In the genomic region with DNA sequence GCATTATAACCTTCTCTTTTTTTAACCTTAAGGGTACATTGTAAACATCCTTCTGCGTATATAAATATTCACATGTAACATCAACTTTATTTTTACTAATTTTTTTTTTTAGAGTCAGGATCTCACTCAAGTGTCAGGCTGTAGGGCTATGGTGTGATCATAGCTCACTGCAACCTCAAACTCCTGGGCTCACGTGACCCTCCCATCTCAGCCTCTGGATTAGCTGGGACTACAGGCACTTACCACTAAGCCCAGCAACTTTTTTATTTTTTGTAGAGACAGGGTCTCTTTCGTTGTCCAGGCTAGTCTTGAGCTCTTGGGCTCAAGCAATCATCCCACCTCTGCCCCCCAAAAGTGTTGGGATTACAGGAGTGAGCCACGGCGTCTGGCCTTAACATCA, we compare ENCODE assay signal across 2 cellular contexts.
A peak's percentile ranks its signal among the peaks of the same experiment; 100 is the strongest.
TF ChIP-seq lines count a peak whose summit lies in the region.

No MANE protein-coding gene starts in this region.

TF ChIP-seq in GM23338, 12 proteins besides CTCF, POLR2A, EP300 and RAD21 (continued from another document):
- no peak for TF ChIP-seq REST (IDR thresholded peaks at IDR 0.05; ENCODE audit: unreplicated experiment)
- TF ChIP-seq, protein P1, sequence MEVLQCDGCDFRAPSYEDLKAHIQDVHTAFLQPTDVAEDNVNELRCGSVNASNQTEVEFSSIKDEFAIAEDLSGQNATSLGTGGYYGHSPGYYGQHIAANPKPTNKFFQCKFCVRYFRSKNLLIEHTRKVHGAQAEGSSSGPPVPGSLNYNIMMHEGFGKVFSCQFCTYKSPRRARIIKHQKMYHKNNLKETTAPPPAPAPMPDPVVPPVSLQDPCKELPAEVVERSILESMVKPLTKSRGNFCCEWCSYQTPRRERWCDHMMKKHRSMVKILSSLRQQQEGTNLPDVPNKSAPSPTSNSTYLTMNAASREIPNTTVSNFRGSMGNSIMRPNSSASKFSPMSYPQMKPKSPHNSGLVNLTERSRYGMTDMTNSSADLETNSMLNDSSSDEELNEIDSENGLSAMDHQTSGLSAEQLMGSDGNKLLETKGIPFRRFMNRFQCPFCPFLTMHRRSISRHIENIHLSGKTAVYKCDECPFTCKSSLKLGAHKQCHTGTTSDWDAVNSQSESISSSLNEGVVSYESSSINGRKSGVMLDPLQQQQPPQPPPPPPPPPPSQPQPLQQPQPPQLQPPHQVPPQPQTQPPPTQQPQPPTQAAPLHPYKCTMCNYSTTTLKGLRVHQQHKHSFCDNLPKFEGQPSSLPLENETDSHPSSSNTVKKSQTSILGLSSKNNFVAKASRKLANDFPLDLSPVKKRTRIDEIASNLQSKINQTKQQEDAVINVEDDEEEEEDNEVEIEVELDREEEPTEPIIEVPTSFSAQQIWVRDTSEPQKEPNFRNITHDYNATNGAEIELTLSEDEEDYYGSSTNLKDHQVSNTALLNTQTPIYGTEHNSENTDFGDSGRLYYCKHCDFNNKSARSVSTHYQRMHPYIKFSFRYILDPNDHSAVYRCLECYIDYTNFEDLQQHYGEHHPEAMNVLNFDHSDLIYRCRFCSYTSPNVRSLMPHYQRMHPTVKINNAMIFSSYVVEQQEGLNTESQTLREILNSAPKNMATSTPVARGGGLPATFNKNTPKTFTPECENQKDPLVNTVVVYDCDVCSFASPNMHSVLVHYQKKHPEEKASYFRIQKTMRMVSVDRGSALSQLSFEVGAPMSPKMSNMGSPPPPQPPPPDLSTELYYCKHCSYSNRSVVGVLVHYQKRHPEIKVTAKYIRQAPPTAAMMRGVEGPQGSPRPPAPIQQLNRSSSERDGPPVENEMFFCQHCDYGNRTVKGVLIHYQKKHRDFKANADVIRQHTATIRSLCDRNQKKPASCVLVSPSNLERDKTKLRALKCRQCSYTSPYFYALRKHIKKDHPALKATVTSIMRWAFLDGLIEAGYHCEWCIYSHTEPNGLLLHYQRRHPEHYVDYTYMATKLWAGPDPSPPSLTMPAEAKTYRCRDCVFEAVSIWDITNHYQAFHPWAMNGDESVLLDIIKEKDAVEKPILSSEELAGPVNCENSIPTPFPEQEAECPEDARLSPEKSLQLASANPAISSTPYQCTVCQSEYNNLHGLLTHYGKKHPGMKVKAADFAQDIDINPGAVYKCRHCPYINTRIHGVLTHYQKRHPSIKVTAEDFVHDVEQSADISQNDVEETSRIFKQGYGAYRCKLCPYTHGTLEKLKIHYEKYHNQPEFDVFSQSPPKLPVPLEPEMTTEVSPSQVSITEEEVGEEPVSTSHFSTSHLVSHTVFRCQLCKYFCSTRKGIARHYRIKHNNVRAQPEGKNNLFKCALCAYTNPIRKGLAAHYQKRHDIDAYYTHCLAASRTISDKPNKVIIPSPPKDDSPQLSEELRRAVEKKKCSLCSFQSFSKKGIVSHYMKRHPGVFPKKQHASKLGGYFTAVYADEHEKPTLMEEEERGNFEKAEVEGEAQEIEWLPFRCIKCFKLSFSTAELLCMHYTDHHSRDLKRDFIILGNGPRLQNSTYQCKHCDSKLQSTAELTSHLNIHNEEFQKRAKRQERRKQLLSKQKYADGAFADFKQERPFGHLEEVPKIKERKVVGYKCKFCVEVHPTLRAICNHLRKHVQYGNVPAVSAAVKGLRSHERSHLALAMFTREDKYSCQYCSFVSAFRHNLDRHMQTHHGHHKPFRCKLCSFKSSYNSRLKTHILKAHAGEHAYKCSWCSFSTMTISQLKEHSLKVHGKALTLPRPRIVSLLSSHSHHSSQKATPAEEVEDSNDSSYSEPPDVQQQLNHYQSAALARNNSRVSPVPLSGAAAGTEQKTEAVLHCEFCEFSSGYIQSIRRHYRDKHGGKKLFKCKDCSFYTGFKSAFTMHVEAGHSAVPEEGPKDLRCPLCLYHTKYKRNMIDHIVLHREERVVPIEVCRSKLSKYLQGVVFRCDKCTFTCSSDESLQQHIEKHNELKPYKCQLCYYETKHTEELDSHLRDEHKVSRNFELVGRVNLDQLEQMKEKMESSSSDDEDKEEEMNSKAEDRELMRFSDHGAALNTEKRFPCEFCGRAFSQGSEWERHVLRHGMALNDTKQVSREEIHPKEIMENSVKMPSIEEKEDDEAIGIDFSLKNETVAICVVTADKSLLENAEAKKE (CRISPR knock-in tag; IDR thresholded peaks at IDR 0.05) = no peak
- TF ChIP-seq CREB1 (CRISPR knock-in tag; IDR thresholded peaks at IDR 0.05; ENCODE audit: low read depth) = no peak
- no peak for TF ChIP-seq STAT1 (IDR thresholded peaks at IDR 0.05; ENCODE audit: unreplicated experiment)

TF ChIP-seq in WTC11, 78 proteins besides CTCF, POLR2A, EP300 and RAD21 (continued from another document):
- TF ChIP-seq PREB (CRISPR knock-in tag; IDR thresholded peaks at IDR 0.05; ENCODE audit: borderline replicate concordance) (no peak), RORB (CRISPR knock-in tag; IDR thresholded peaks at IDR 0.05) (no peak), USF1 (CRISPR knock-in tag; IDR thresholded peaks at IDR 0.05) (peak; percentile 40; the same call in 1 of the 2 replicates), HMGA2 (CRISPR knock-in tag; IDR thresholded peaks at IDR 0.05) (no peak)
- TF ChIP-seq, protein P2, sequence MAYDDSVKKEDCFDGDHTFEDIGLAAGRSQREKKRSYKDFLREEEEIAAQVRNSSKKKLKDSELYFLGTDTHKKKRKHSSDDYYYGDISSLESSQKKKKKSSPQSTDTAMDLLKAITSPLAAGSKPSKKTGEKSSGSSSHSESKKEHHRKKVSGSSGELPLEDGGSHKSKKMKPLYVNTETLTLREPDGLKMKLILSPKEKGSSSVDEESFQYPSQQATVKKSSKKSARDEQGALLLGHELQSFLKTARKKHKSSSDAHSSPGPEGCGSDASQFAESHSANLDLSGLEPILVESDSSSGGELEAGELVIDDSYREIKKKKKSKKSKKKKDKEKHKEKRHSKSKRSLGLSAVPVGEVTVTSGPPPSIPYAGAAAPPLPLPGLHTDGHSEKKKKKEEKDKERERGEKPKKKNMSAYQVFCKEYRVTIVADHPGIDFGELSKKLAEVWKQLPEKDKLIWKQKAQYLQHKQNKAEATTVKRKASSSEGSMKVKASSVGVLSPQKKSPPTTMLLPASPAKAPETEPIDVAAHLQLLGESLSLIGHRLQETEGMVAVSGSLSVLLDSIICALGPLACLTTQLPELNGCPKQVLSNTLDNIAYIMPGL (CRISPR knock-in tag; IDR thresholded peaks at IDR 0.05) = no peak
